In the genomic region with DNA sequence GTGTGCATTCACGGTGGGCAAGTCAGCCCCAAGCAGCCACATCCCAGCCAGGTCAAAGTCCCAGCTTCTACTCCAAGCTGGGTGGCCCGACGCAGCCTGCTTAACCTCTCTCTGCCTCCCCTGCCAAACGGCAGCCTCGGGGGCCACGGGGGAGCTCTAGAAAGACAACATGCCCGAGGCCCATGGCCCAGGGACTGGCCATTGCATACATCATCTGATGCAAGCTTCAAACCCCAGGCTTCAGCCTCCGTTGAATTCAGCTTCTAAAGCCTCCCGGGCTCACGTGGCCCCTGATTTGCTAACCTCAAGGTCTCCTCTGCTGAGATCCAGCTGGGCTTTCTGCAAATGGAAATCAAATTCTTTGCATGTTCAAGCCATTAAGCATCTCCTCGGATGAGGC, we compare ENCODE assay signal across 12 cellular contexts.
DNase-seq lines count a peak whose midpoint lies in the region; ATAC-seq and TF ChIP-seq lines count a peak whose summit lies in the region.
"Had no signal": no experiment of that assay in that cellular context is flagged by ENCODE, and none has a peak within 500 bp of the region (broad histone marks: within the 10 kb centered on the region; RNA-seq: fewer than 3 reads in every experiment).

No MANE protein-coding gene starts in this region.

- peaks cover 10% of the 10 kb centered on the region for H3K27me3 Mint-ChIP-seq in GM23338 (ENCODE audit: insufficient read depth, low read depth, poor library complexity)
- H3K27me3 Mint-ChIP-seq: CD4-positive, alpha-beta memory T cell had no signal

- no peaks in the 10 kb centered on the region for H3K9me2 ChIP-seq in GM23338 (ENCODE audit: insufficient read depth)

- peaks cover 15% of the 10 kb centered on the region; the same call in 1 of the 2 replicates for H3K79me2 ChIP-seq in GM23338 (replicated peaks; ENCODE audit: insufficient read depth)

- peaks cover 2% of the 10 kb centered on the region; the same call in 1 of the 2 replicates for H4K20me1 ChIP-seq in GM23338 (replicated peaks; ENCODE audit: insufficient read depth)

- H3K4me3 ChIP-seq in GM23338, result no peak overlapping the region
- H3K4me3 ChIP-seq: K562 had no signal

- H3K27ac ChIP-seq in GM23338 (ENCODE audit: low read depth), result peak overlapping the region; percentile 87
- H3K27ac ChIP-seq in caudate nucleus (ENCODE audit: low read depth, low read length), result peak overlapping the region; percentile 6
- H3K27ac ChIP-seq: VCaP had no signal

- peak; percentile 67 for ATAC-seq in GM23338
- ATAC-seq in sciatic nerve, result peak; percentile 58
- ATAC-seq in HG02571 (IDR thresholded peaks at IDR 0.05; ENCODE audit: unreplicated experiment), result no peak
- no peak for ATAC-seq in GM19035 (IDR thresholded peaks at IDR 0.05; ENCODE audit: unreplicated experiment)
- no peak for ATAC-seq in HG03354 (IDR thresholded peaks at IDR 0.05; ENCODE audit: poor library complexity, severe bottlenecking, unreplicated experiment)
- ATAC-seq: K562 had no signal

- H3K36me3 Mint-ChIP-seq in GM23338 (ENCODE audit: low read depth), result peaks cover 19% of the 10 kb centered on the region

- H3K27ac Mint-ChIP-seq in GM23338, result peak overlapping the region; percentile 97
- H3K27ac Mint-ChIP-seq: CD4-positive, alpha-beta memory T cell had no signal

- H3K4me1 ChIP-seq in GM23338 (ENCODE audit: insufficient read depth), result no peaks in the 10 kb centered on the region

- peaks cover 8% of the 10 kb centered on the region; the same call in 2 of the 3 replicates for H3K9me3 Mint-ChIP-seq in GM23338

- no peak overlapping the region for H2AFZ ChIP-seq in GM23338

- H3K36me3 ChIP-seq in GM23338 (ENCODE audit: insufficient read depth), result no peaks in the 10 kb centered on the region

- intact Hi-C loops in sciatic nerve (cut with DNase I), result no loop called here

- DNase-seq in GM23338 (ENCODE audit: low spot score), result no peak
- DNase-seq in caudate nucleus (lab: John Stamatoyannopoulos, UW), result no peak
- DNase-seq in iPS DF 19.7 (ENCODE audit: low read depth, low spot score), result peak; percentile 50
- peak; percentile 61 for DNase-seq in sciatic nerve (ENCODE audit: low spot score)
- DNase-seq in DMS79 treated with DMSO at 0.1 percent for 48 hours (lab: John Stamatoyannopoulos, UW), result no peak
- DNase-seq: CD4-positive, alpha-beta memory T cell; NCI-H2171 treated with DMSO at 0.1 percent for 48 hours had no signal

- peak overlapping the region; percentile 29; the same call in 1 of the 3 replicates for H3K4me3 Mint-ChIP-seq in GM23338
- H3K4me3 Mint-ChIP-seq: CD4-positive, alpha-beta memory T cell had no signal

- H3K27me3 ChIP-seq in GM23338 (ENCODE audit: insufficient read depth), result no peaks in the 10 kb centered on the region

- H3F3A ChIP-seq in GM23338 (replicated peaks; ENCODE audit: low read depth), result peaks cover 18% of the 10 kb centered on the region; the same call in 1 of the 2 replicates

- H3K4me2 ChIP-seq in GM23338, result peak overlapping the region; percentile 43

- H3K4me1 Mint-ChIP-seq in GM23338, result peaks cover 19% of the 10 kb centered on the region

- TF ChIP-seq CTCF in GM23338 (conservative IDR thresholded peaks at IDR 0.05; ENCODE audit: low read depth in 2 of 2), result no peak

TF ChIP-seq in GM23338, 12 proteins besides CTCF, POLR2A, EP300 and RAD21:
- TF ChIP-seq JUNB (IDR thresholded peaks at IDR 0.05; ENCODE audit: unreplicated experiment) (no peak), ZNF114 (CRISPR knock-in tag; IDR thresholded peaks at IDR 0.05) (no peak), POLR2AphosphoS5 (IDR thresholded peaks at IDR 0.05; ENCODE audit: low read depth) (no peak), NANOG (IDR thresholded peaks at IDR 0.05; ENCODE audit: borderline replicate concordance) (no peak), ZNF331 (CRISPR knock-in tag; IDR thresholded peaks at IDR 0.05; ENCODE audit: low read depth) (no peak), EZH2phosphoT487 (IDR thresholded peaks at IDR 0.05; ENCODE audit: unreplicated experiment) (no peak), STAT1 (IDR thresholded peaks at IDR 0.05; ENCODE audit: unreplicated experiment) (no peak), CREB1 (CRISPR knock-in tag; IDR thresholded peaks at IDR 0.05; ENCODE audit: low read depth) (no peak), EZH2 (IDR thresholded peaks at IDR 0.05; ENCODE audit: low read depth, unreplicated experiment) (no peak)
- TF ChIP-seq, protein P1, sequence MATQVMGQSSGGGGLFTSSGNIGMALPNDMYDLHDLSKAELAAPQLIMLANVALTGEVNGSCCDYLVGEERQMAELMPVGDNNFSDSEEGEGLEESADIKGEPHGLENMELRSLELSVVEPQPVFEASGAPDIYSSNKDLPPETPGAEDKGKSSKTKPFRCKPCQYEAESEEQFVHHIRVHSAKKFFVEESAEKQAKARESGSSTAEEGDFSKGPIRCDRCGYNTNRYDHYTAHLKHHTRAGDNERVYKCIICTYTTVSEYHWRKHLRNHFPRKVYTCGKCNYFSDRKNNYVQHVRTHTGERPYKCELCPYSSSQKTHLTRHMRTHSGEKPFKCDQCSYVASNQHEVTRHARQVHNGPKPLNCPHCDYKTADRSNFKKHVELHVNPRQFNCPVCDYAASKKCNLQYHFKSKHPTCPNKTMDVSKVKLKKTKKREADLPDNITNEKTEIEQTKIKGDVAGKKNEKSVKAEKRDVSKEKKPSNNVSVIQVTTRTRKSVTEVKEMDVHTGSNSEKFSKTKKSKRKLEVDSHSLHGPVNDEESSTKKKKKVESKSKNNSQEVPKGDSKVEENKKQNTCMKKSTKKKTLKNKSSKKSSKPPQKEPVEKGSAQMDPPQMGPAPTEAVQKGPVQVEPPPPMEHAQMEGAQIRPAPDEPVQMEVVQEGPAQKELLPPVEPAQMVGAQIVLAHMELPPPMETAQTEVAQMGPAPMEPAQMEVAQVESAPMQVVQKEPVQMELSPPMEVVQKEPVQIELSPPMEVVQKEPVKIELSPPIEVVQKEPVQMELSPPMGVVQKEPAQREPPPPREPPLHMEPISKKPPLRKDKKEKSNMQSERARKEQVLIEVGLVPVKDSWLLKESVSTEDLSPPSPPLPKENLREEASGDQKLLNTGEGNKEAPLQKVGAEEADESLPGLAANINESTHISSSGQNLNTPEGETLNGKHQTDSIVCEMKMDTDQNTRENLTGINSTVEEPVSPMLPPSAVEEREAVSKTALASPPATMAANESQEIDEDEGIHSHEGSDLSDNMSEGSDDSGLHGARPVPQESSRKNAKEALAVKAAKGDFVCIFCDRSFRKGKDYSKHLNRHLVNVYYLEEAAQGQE (IDR thresholded peaks at IDR 0.05; ENCODE audit: unreplicated experiment), result no peak
- TF ChIP-seq, protein P2, sequence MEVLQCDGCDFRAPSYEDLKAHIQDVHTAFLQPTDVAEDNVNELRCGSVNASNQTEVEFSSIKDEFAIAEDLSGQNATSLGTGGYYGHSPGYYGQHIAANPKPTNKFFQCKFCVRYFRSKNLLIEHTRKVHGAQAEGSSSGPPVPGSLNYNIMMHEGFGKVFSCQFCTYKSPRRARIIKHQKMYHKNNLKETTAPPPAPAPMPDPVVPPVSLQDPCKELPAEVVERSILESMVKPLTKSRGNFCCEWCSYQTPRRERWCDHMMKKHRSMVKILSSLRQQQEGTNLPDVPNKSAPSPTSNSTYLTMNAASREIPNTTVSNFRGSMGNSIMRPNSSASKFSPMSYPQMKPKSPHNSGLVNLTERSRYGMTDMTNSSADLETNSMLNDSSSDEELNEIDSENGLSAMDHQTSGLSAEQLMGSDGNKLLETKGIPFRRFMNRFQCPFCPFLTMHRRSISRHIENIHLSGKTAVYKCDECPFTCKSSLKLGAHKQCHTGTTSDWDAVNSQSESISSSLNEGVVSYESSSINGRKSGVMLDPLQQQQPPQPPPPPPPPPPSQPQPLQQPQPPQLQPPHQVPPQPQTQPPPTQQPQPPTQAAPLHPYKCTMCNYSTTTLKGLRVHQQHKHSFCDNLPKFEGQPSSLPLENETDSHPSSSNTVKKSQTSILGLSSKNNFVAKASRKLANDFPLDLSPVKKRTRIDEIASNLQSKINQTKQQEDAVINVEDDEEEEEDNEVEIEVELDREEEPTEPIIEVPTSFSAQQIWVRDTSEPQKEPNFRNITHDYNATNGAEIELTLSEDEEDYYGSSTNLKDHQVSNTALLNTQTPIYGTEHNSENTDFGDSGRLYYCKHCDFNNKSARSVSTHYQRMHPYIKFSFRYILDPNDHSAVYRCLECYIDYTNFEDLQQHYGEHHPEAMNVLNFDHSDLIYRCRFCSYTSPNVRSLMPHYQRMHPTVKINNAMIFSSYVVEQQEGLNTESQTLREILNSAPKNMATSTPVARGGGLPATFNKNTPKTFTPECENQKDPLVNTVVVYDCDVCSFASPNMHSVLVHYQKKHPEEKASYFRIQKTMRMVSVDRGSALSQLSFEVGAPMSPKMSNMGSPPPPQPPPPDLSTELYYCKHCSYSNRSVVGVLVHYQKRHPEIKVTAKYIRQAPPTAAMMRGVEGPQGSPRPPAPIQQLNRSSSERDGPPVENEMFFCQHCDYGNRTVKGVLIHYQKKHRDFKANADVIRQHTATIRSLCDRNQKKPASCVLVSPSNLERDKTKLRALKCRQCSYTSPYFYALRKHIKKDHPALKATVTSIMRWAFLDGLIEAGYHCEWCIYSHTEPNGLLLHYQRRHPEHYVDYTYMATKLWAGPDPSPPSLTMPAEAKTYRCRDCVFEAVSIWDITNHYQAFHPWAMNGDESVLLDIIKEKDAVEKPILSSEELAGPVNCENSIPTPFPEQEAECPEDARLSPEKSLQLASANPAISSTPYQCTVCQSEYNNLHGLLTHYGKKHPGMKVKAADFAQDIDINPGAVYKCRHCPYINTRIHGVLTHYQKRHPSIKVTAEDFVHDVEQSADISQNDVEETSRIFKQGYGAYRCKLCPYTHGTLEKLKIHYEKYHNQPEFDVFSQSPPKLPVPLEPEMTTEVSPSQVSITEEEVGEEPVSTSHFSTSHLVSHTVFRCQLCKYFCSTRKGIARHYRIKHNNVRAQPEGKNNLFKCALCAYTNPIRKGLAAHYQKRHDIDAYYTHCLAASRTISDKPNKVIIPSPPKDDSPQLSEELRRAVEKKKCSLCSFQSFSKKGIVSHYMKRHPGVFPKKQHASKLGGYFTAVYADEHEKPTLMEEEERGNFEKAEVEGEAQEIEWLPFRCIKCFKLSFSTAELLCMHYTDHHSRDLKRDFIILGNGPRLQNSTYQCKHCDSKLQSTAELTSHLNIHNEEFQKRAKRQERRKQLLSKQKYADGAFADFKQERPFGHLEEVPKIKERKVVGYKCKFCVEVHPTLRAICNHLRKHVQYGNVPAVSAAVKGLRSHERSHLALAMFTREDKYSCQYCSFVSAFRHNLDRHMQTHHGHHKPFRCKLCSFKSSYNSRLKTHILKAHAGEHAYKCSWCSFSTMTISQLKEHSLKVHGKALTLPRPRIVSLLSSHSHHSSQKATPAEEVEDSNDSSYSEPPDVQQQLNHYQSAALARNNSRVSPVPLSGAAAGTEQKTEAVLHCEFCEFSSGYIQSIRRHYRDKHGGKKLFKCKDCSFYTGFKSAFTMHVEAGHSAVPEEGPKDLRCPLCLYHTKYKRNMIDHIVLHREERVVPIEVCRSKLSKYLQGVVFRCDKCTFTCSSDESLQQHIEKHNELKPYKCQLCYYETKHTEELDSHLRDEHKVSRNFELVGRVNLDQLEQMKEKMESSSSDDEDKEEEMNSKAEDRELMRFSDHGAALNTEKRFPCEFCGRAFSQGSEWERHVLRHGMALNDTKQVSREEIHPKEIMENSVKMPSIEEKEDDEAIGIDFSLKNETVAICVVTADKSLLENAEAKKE (CRISPR knock-in tag; IDR thresholded peaks at IDR 0.05), result no peak

Comparison
In these comparisons a context has a peak if more than half of its experiments do, and no peak if none do; other contexts are left out.
1. ATAC-seq: peak in GM23338 (single experiment) and sciatic nerve (single experiment); none in HG02571 (single experiment), GM19035 (single experiment) and HG03354 (single experiment).
2. DNase-seq: peak in iPS DF 19.7 (single experiment) and sciatic nerve (single experiment); none in GM23338 (single experiment), caudate nucleus (0 of 61) and DMS79 treated with DMSO at 0.1 percent for 48 hours (single experiment).